In the genomic region with DNA sequence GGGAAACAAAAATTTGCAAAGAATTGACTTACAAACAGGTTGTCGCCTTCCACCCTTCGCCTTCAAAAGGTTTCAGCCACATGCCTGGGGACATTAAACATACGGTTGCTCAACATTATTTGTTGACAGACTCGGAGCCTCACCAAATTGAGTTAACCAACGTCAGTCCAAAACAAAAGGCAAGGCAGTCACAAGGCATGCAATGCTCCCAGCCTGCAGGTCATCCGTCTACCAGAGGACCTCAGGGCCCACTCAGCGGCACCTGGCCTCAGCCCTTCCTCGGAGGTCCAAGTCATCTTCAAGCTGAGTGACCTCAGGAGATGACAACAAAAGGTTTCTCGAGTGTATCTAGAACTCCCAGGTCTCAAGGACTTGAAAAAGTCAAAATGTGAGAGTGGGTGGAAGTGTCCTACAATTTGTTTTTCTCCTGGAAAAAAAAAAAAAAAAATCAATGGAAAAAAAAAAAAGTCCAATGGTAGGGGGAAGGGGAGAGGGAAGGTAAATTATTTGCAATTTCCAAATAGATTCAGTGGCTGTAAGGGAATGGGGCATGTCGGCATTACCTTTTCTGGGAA, we compare ENCODE assay signal across 1 cellular context.
TF ChIP-seq lines count a peak whose summit lies in the region.

No MANE protein-coding gene starts in this region.

TF ChIP-seq in HepG2, 621 proteins besides CTCF, POLR2A, EP300 and RAD21 (continued from another document and continues in another):
- TF ChIP-seq, protein P1, sequence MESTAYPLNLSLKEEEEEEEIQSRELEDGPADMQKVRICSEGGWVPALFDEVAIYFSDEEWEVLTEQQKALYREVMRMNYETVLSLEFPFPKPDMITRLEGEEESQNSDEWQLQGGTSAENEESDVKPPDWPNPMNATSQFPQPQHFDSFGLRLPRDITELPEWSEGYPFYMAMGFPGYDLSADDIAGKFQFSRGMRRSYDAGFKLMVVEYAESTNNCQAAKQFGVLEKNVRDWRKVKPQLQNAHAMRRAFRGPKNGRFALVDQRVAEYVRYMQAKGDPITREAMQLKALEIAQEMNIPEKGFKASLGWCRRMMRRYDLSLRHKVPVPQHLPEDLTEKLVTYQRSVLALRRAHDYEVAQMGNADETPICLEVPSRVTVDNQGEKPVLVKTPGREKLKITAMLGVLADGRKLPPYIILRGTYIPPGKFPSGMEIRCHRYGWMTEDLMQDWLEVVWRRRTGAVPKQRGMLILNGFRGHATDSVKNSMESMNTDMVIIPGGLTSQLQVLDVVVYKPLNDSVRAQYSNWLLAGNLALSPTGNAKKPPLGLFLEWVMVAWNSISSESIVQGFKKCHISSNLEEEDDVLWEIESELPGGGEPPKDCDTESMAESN (CRISPR knock-in tag; conservative IDR thresholded peaks at IDR 0.05), result peak; percentile 40; the same call in 1 of the 2 replicates
- TF ChIP-seq ETV5 (CRISPR knock-in tag; IDR thresholded peaks at IDR 0.05; ENCODE audit: borderline replicate concordance) (peak; percentile 47; the same call in 1 of the 2 replicates), ATF7-NPFF (CRISPR knock-in tag; IDR thresholded peaks at IDR 0.05; ENCODE audit: low read depth) (peak; percentile 68; the same call in 1 of the 2 replicates), MATR3 (CRISPR knock-in tag; IDR thresholded peaks at IDR 0.05) (no peak), FOSL1 (CRISPR knock-in tag; IDR thresholded peaks at IDR 0.05; ENCODE audit: borderline replicate concordance) (0 out of 2 replicates have a peak, but pooled peaks have one; percentile 13), MXI1 (IDR thresholded peaks at IDR 0.05; ENCODE audit: borderline replicate concordance, low read depth, low read length) (peak; percentile 50; the same call in 1 of the 3 replicates), ZBTB38 (CRISPR knock-in tag; IDR thresholded peaks at IDR 0.05) (peak; percentile 73; the same call in 1 of the 2 replicates), ZNF556 (CRISPR knock-in tag; IDR thresholded peaks at IDR 0.05; ENCODE audit: borderline replicate concordance) (no peak), NCOA1 (CRISPR knock-in tag; IDR thresholded peaks at IDR 0.05) (0 out of 2 replicates have a peak, but pooled peaks have one; percentile 54), IRF2 (CRISPR knock-in tag; IDR thresholded peaks at IDR 0.05) (peak; percentile 70; the same call in 1 of the 2 replicates), ZBTB20 (CRISPR knock-in tag; IDR thresholded peaks at IDR 0.05; ENCODE audit: borderline replicate concordance, low read depth) (peak; percentile 90; the same call in 1 of the 2 replicates), ZNF235 (CRISPR knock-in tag; IDR thresholded peaks at IDR 0.05; ENCODE audit: borderline replicate concordance) (no peak), TBX2 (CRISPR knock-in tag; IDR thresholded peaks at IDR 0.05; ENCODE audit: borderline replicate concordance) (peak; percentile 61; the same call in 1 of the 2 replicates), MZF1 (CRISPR knock-in tag; IDR thresholded peaks at IDR 0.05; ENCODE audit: borderline replicate concordance) (no peak), ZNF121 (CRISPR knock-in tag; IDR thresholded peaks at IDR 0.05) (no peak; the same call in 1 of the 2 replicates), ZSCAN25 (CRISPR knock-in tag; IDR thresholded peaks at IDR 0.05) (peak; percentile 70), ZNF30 (CRISPR knock-in tag; IDR thresholded peaks at IDR 0.05) (peak; percentile 82), SOX6 (IDR thresholded peaks at IDR 0.05) (no peak), SOX6 (CRISPR knock-in tag; IDR thresholded peaks at IDR 0.05) (peak; percentile 92), AGO1 (IDR thresholded peaks at IDR 0.05; ENCODE audit: low read depth, low read length, poor library complexity, severe bottlenecking) (no peak), ZNF335 (CRISPR knock-in tag; IDR thresholded peaks at IDR 0.05) (peak; percentile 83), TBX3 (IDR thresholded peaks at IDR 0.05; ENCODE audit: borderline replicate concordance) (no peak), PRPF4 (IDR thresholded peaks at IDR 0.05; ENCODE audit: low read depth, low read length, poor library complexity, severe bottlenecking) (no peak), RAD51 (IDR thresholded peaks at IDR 0.05; ENCODE audit: borderline replicate concordance) (no peak), ZNF775 (CRISPR knock-in tag; IDR thresholded peaks at IDR 0.05; ENCODE audit: borderline replicate concordance) (no peak), ZNF264 (CRISPR knock-in tag; IDR thresholded peaks at IDR 0.05) (peak; percentile 87; the same call in 1 of the 2 replicates), ZSCAN9 (CRISPR knock-in tag; IDR thresholded peaks at IDR 0.05; ENCODE audit: borderline replicate concordance) (peak; percentile 98), GPN1 (CRISPR knock-in tag; IDR thresholded peaks at IDR 0.05; ENCODE audit: borderline replicate concordance) (no peak), ZNF598 (CRISPR knock-in tag; IDR thresholded peaks at IDR 0.05; ENCODE audit: borderline replicate concordance) (no peak), KDM5B (CRISPR knock-in tag; IDR thresholded peaks at IDR 0.05; ENCODE audit: borderline replicate concordance) (no peak), RBAK (CRISPR knock-in tag; IDR thresholded peaks at IDR 0.05) (no peak), REL (CRISPR knock-in tag; conservative IDR thresholded peaks at IDR 0.05) (no peak), ZNF546 (CRISPR knock-in tag; conservative IDR thresholded peaks at IDR 0.05) (0 out of 2 replicates have a peak, but pooled peaks have one; percentile 52), PPARG (CRISPR knock-in tag; conservative IDR thresholded peaks at IDR 0.05) (peak; percentile 67; the same call in 1 of the 2 replicates), ZNF432 (CRISPR knock-in tag; IDR thresholded peaks at IDR 0.05; ENCODE audit: borderline replicate concordance) (no peak), ZNF768 (CRISPR knock-in tag; IDR thresholded peaks at IDR 0.05) (no peak), ZSCAN12 (CRISPR knock-in tag; IDR thresholded peaks at IDR 0.05) (peak; percentile 97), ZNF205 (CRISPR knock-in tag; IDR thresholded peaks at IDR 0.05) (peak; percentile 66; the same call in 1 of the 2 replicates), ZNF549 (CRISPR knock-in tag; IDR thresholded peaks at IDR 0.05) (no peak), ZFP41 (CRISPR knock-in tag; IDR thresholded peaks at IDR 0.05; ENCODE audit: borderline replicate concordance) (no peak), ZNF333 (CRISPR knock-in tag; IDR thresholded peaks at IDR 0.05; ENCODE audit: borderline replicate concordance) (no peak), ARID2 (CRISPR knock-in tag; IDR thresholded peaks at IDR 0.05; ENCODE audit: borderline replicate concordance) (0 out of 2 replicates have a peak, but pooled peaks have one; percentile 56), ZNF781 (CRISPR knock-in tag; IDR thresholded peaks at IDR 0.05; ENCODE audit: borderline replicate concordance, not compliant biosample characterization) (peak; percentile 78), ZNF468 (CRISPR knock-in tag; IDR thresholded peaks at IDR 0.05) (0 out of 2 replicates have a peak, but pooled peaks have one; percentile 51), ZNF746 (CRISPR knock-in tag; IDR thresholded peaks at IDR 0.05) (no peak), JUND (CRISPR knock-in tag; IDR thresholded peaks at IDR 0.05) (no peak), ZNF251 (CRISPR knock-in tag; IDR thresholded peaks at IDR 0.05) (no peak)
- TF ChIP-seq, protein P2, sequence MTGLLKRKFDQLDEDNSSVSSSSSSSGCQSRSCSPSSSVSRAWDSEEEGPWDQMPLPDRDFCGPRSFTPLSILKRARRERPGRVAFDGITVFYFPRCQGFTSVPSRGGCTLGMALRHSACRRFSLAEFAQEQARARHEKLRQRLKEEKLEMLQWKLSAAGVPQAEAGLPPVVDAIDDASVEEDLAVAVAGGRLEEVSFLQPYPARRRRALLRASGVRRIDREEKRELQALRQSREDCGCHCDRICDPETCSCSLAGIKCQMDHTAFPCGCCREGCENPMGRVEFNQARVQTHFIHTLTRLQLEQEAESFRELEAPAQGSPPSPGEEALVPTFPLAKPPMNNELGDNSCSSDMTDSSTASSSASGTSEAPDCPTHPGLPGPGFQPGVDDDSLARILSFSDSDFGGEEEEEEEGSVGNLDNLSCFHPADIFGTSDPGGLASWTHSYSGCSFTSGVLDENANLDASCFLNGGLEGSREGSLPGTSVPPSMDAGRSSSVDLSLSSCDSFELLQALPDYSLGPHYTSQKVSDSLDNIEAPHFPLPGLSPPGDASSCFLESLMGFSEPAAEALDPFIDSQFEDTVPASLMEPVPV (CRISPR knock-in tag; IDR thresholded peaks at IDR 0.05), result peak; percentile 39; the same call in 1 of the 2 replicates
- TF ChIP-seq, protein P3, sequence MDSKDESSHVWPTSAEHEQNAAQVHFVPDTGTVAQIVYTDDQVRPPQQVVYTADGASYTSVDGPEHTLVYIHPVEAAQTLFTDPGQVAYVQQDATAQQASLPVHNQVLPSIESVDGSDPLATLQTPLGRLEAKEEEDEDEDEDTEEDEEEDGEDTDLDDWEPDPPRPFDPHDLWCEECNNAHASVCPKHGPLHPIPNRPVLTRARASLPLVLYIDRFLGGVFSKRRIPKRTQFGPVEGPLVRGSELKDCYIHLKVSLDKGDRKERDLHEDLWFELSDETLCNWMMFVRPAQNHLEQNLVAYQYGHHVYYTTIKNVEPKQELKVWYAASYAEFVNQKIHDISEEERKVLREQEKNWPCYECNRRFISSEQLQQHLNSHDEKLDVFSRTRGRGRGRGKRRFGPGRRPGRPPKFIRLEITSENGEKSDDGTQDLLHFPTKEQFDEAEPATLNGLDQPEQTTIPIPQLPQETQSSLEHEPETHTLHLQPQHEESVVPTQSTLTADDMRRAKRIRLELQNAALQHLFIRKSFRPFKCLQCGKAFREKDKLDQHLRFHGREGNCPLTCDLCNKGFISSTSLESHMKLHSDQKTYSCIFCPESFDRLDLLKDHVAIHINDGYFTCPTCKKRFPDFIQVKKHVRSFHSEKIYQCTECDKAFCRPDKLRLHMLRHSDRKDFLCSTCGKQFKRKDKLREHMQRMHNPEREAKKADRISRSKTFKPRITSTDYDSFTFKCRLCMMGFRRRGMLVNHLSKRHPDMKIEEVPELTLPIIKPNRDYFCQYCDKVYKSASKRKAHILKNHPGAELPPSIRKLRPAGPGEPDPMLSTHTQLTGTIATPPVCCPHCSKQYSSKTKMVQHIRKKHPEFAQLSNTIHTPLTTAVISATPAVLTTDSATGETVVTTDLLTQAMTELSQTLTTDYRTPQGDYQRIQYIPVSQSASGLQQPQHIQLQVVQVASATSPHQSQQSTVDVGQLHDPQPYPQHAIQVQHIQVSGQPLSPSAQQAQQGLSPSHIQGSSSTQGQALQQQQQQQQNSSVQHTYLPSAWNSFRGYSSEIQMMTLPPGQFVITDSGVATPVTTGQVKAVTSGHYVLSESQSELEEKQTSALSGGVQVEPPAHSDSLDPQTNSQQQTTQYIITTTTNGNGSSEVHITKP (CRISPR knock-in tag; IDR thresholded peaks at IDR 0.05; ENCODE audit: low read depth), result peak; percentile 47; the same call in 1 of the 2 replicates
- TF ChIP-seq, protein P4, sequence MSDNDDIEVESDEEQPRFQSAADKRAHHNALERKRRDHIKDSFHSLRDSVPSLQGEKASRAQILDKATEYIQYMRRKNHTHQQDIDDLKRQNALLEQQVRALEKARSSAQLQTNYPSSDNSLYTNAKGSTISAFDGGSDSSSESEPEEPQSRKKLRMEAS (IDR thresholded peaks at IDR 0.05), result peak; percentile 98
- TF ChIP-seq, protein P5, sequence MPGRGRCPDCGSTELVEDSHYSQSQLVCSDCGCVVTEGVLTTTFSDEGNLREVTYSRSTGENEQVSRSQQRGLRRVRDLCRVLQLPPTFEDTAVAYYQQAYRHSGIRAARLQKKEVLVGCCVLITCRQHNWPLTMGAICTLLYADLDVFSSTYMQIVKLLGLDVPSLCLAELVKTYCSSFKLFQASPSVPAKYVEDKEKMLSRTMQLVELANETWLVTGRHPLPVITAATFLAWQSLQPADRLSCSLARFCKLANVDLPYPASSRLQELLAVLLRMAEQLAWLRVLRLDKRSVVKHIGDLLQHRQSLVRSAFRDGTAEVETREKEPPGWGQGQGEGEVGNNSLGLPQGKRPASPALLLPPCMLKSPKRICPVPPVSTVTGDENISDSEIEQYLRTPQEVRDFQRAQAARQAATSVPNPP (CRISPR knock-in tag; IDR thresholded peaks at IDR 0.05), result no peak
- TF ChIP-seq, protein P6, sequence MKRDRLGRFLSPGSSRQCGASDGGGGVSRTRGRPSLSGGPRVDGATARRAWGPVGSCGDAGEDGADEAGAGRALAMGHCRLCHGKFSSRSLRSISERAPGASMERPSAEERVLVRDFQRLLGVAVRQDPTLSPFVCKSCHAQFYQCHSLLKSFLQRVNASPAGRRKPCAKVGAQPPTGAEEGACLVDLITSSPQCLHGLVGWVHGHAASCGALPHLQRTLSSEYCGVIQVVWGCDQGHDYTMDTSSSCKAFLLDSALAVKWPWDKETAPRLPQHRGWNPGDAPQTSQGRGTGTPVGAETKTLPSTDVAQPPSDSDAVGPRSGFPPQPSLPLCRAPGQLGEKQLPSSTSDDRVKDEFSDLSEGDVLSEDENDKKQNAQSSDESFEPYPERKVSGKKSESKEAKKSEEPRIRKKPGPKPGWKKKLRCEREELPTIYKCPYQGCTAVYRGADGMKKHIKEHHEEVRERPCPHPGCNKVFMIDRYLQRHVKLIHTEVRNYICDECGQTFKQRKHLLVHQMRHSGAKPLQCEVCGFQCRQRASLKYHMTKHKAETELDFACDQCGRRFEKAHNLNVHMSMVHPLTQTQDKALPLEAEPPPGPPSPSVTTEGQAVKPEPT (CRISPR knock-in tag; IDR thresholded peaks at IDR 0.05; ENCODE audit: low read depth), result 0 out of 2 replicates have a peak, but pooled peaks have one; percentile 37
- TF ChIP-seq, protein P7, sequence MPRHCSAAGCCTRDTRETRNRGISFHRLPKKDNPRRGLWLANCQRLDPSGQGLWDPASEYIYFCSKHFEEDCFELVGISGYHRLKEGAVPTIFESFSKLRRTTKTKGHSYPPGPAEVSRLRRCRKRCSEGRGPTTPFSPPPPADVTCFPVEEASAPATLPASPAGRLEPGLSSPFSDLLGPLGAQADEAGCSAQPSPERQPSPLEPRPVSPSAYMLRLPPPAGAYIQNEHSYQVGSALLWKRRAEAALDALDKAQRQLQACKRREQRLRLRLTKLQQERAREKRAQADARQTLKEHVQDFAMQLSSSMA (CRISPR knock-in tag; IDR thresholded peaks at IDR 0.05), result peak; percentile 80; the same call in 1 of the 2 replicates
